In genomic region chr6:136927313-136927712, GRCh38 we compare ENCODE assay signal across 8 cellular contexts. TPM values are rescaled to one million over a fixed set of nuclear protein-coding genes. Genes with fewer than 3 reads are reported as not detected.
DNase-seq lines count a peak whose midpoint lies in the region; ATAC-seq, FAIRE-seq and TF ChIP-seq lines count a peak whose summit lies in the region.

No MANE protein-coding gene starts in this region.

- no peak for TF ChIP-seq POLR2A in H54 (IDR thresholded peaks at IDR 0.05; ENCODE audit: low read depth, low read length)

- peak; percentile 56 for TF ChIP-seq CTCF in chondrocyte (IDR thresholded peaks at IDR 0.05)

- intact Hi-C loops in Right ventricle myocardium inferior (cut with DNase I), result no loop called here
- intact Hi-C loops in right cardiac atrium (cut with DNase I), result no loop called here

- no peak overlapping the region for H3K27ac ChIP-seq in right cardiac atrium (ENCODE audit: low read length)

- peaks cover 13% of the 10 kb centered on the region for H3K27me3 Mint-ChIP-seq in chondrocyte (ENCODE audit: low read depth)
- peaks cover 32 to 40% of the 10 kb centered on the region in 2 donors for H3K27me3 Mint-ChIP-seq in stimulated activated naive B cell treated with anti-CD40 and anti-IgM and Interleukin-4, amounts not matched to agents 10 μg/mL and 1 μg/mL and 100 μg/mL, for 72 hours

- no peaks in the 10 kb centered on the region for H3K4me1 ChIP-seq in right cardiac atrium (ENCODE audit: control insufficient read depth, insufficient read depth, low read length)

- no peak overlapping the region for H3K27ac Mint-ChIP-seq in chondrocyte (ENCODE audit: unreplicated experiment)
- no peak overlapping the region for H3K27ac Mint-ChIP-seq in stimulated activated naive B cell treated with anti-CD40 and anti-IgM and Interleukin-4, amounts not matched to agents 10 μg/mL and 1 μg/mL and 100 μg/mL, for 72 hours

- no peak overlapping the region for H3K4me3 ChIP-seq in right cardiac atrium (ENCODE audit: low read length)

- H3K36me3 Mint-ChIP-seq in chondrocyte (ENCODE audit: low read depth), result no peaks in the 10 kb centered on the region
- peaks cover 0 to 1% of the 10 kb centered on the region in 2 donors for H3K36me3 Mint-ChIP-seq in stimulated activated naive B cell treated with anti-CD40 and anti-IgM and Interleukin-4, amounts not matched to agents 10 μg/mL and 1 μg/mL and 100 μg/mL, for 72 hours

- no peaks in the 10 kb centered on the region for H3K27me3 ChIP-seq in right cardiac atrium (ENCODE audit: control insufficient read depth, insufficient read depth)

- no peaks in the 10 kb centered on the region for H3K9me3 Mint-ChIP-seq in chondrocyte (ENCODE audit: low read depth)
- no peaks in the 10 kb centered on the region for H3K9me3 Mint-ChIP-seq in stimulated activated naive B cell treated with anti-CD40 and anti-IgM and Interleukin-4, amounts not matched to agents 10 μg/mL and 1 μg/mL and 100 μg/mL, for 72 hours

- no peak for FAIRE-seq in H54 (lab: Jason Lieb, UNC)

- H3K9me3 ChIP-seq in right cardiac atrium (ENCODE audit: control insufficient read depth, low read length), result no peaks in the 10 kb centered on the region

- 73% methylated on average over 3 of the region's 3 CpGs for WGBS in right cardiac atrium

- peaks cover 2% of the 10 kb centered on the region for H3K4me1 Mint-ChIP-seq in chondrocyte (ENCODE audit: low read depth)
- peaks cover 8 to 17% of the 10 kb centered on the region in 2 donors for H3K4me1 Mint-ChIP-seq in stimulated activated naive B cell treated with anti-CD40 and anti-IgM and Interleukin-4, amounts not matched to agents 10 μg/mL and 1 μg/mL and 100 μg/mL, for 72 hours

- peak; percentile 28 for ATAC-seq in Right ventricle myocardium inferior
- ATAC-seq in right cardiac atrium, result no peak
- ATAC-seq in stimulated activated naive B cell treated with anti-CD40 and anti-IgM and Interleukin-4, amounts not matched to agents 10 μg/mL and 1 μg/mL and 100 μg/mL, for 72 hours (replicated peaks), result peak; percentile 53 to 61

- no peak for DNase-seq in Right ventricle myocardium inferior (ENCODE audit: missing footprints)
- DNase-seq in right cardiac atrium, result no peak
- peak; percentile 2 for DNase-seq in LoVo (ENCODE audit: low spot score)
- no peak for DNase-seq in chondrocyte (ENCODE audit: low spot score)
- no peak for DNase-seq in stimulated activated naive B cell treated with anti-CD40 and anti-IgM and Interleukin-4, amounts not matched to agents 10 μg/mL and 1 μg/mL and 100 μg/mL, for 72 hours
- no peak for DNase-seq in H54 (ENCODE audit: insufficient read length, low spot score)
- no peak for DNase-seq in NCI-H446 treated with DMSO at 0.1 percent for 48 hours (lab: John Stamatoyannopoulos, UW)
- no peak for DNase-seq in stimulated activated CD4-positive, alpha-beta T cell treated with anti-CD3 and anti-CD28 coated beads, Interleukin-2, amount 100 ng/mL, for 48 hours

- H3K4me3 Mint-ChIP-seq in chondrocyte (ENCODE audit: unreplicated experiment), result no peak overlapping the region
- no peak overlapping the region for H3K4me3 Mint-ChIP-seq in stimulated activated naive B cell treated with anti-CD40 and anti-IgM and Interleukin-4, amounts not matched to agents 10 μg/mL and 1 μg/mL and 100 μg/mL, for 72 hours

RNA-seq across cellular contexts. Expression of gene SLC35D3, which starts 5.2 kb away (rescaled TPM):
- total RNA-seq in Right ventricle myocardium inferior (not detected), right cardiac atrium (not detected), chondrocyte (not detected in 3 replicates)
- 0.05 TPM for polyA plus RNA-seq in right cardiac atrium

Comparison
In these comparisons a context has a peak if more than half of its experiments do, and no peak if none do; other contexts are left out.
1. ATAC-seq: peak in Right ventricle myocardium inferior (single experiment) and stimulated activated naive B cell treated with anti-CD40 and anti-IgM and Interleukin-4, amounts not matched to agents 10 μg/mL and 1 μg/mL and 100 μg/mL, for 72 hours (2 of 2); none in right cardiac atrium (0 of 2).